ENCODE assay signal across 1 cellular context in the genomic region with DNA sequence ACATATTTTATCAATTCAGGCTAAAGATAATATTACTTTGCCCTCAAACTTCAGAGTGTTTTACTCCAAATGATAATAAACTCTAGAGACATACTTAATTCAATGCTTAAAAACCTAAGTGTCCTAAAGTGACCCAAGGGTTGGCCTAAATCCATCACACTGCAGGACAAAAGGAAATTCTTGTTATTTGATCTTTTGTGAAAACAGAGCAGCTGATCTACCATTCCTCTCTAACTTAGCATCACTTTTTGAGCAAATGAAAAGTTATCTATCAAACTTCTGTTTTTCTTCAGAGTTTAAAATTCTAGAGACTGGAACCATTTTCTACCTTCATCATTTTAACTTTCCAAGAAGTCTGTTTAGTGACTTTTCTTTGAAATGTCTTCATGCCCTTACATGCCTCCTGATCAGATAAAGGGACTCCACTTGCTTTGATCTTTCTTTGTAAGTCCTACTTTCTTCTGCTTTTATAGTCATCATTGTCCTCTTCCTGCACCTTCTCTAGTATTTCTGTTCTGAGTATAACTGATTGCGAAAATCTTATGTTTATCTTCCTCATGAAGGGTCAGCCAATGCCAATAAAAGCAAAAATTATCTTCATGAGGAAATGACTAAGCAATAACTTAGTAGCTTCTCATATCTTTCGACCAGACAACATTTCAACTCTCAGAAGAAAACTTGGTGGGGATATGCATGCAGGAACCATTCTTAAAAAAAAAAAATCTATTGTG.
TF ChIP-seq lines count a peak whose summit lies in the region.

No MANE protein-coding gene starts in this region.

TF ChIP-seq in K562, 482 proteins besides CTCF, POLR2A, EP300 and RAD21 (continued from another document):
- TF ChIP-seq, protein P1, sequence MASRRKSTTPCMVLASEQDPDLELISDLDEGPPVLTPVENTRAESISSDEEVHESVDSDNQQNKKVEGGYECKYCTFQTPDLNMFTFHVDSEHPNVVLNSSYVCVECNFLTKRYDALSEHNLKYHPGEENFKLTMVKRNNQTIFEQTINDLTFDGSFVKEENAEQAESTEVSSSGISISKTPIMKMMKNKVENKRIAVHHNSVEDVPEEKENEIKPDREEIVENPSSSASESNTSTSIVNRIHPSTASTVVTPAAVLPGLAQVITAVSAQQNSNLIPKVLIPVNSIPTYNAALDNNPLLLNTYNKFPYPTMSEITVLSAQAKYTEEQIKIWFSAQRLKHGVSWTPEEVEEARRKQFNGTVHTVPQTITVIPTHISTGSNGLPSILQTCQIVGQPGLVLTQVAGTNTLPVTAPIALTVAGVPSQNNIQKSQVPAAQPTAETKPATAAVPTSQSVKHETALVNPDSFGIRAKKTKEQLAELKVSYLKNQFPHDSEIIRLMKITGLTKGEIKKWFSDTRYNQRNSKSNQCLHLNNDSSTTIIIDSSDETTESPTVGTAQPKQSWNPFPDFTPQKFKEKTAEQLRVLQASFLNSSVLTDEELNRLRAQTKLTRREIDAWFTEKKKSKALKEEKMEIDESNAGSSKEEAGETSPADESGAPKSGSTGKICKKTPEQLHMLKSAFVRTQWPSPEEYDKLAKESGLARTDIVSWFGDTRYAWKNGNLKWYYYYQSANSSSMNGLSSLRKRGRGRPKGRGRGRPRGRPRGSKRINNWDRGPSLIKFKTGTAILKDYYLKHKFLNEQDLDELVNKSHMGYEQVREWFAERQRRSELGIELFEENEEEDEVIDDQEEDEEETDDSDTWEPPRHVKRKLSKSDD (conservative IDR thresholded peaks at IDR 0.05; ENCODE audit: low read length) = no peak
- TF ChIP-seq MYBL2 (IDR thresholded peaks at IDR 0.05; ENCODE audit: low read depth) (no peak), MYBL2 (CRISPR knock-in tag; IDR thresholded peaks at IDR 0.05; ENCODE audit: borderline replicate concordance) (no peak), ZEB2 (IDR thresholded peaks at IDR 0.05) (no peak), HLTF (IDR thresholded peaks at IDR 0.05) (no peak), BRD4 (IDR thresholded peaks at IDR 0.05) (no peak)
